Comparison of ENCODE assay signal across 18 cellular contexts in the genomic region with DNA sequence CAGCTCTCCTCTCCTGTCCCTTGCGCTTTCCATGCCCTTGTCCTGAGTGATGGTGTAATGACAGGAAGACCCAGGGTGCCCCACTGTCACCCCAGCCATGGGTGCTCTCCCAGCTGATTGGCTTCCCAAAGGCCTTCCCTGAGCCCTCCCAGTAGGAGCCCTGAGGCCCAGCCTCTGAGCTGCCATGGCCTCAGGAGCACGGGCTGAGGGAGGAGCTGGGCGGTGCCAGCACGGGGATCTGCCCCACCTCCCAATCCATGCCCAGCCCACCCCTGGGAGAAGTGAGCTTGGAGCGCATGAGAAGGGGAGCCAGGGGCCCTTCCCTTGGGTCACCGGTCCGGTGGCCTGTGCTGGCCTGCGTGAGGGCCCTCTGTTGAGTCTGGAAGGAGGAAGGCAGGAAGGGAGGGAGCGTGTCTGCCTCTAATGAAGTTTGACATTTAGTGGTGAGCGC. TPM values are rescaled to one million over a fixed set of nuclear protein-coding genes. Genes with fewer than 3 reads are reported as not detected.
DNase-seq lines count a peak whose midpoint lies in the region; ATAC-seq and TF ChIP-seq lines count a peak whose summit lies in the region.
"Had no signal": no experiment of that assay in that cellular context is flagged by ENCODE, and none has a peak within 500 bp of the region (broad histone marks: within the 10 kb centered on the region; RNA-seq: fewer than 3 reads in every experiment).

No MANE protein-coding gene starts in this region.

- H3K4me1 ChIP-seq in left ventricle myocardium inferior (peaks cover 59% of the 10 kb centered on the region), upper lobe of right lung (no peaks in the 10 kb centered on the region)

- no peaks in the 10 kb centered on the region for H3K27me3 Mint-ChIP-seq in T-helper 17 cell
- H3K27me3 Mint-ChIP-seq: activated naive CD8-positive, alpha-beta T cell treated with anti-CD3 and anti-CD28 coated beads, Interleukin-2, amount 50 U/mL, for 24 hours had no signal

- H3K4me3 ChIP-seq in left ventricle myocardium inferior (no peak overlapping the region), upper lobe of right lung (no peak overlapping the region)
- H3K4me3 ChIP-seq: heart left ventricle had no signal

- intact Hi-C loops in left cardiac atrium (cut with DNase I) (no loop called here), left ventricle myocardium inferior (cut with micrococcal nuclease) (no loop called here), upper lobe of right lung (cut with DNase I) (no loop called here)

- peaks cover 9% of the 10 kb centered on the region for H3K36me3 Mint-ChIP-seq in T-helper 17 cell (ENCODE audit: low read depth)

- H3K4me1 Mint-ChIP-seq in T-helper 17 cell: peaks cover 8% of the 10 kb centered on the region
- H3K4me1 Mint-ChIP-seq: activated naive CD8-positive, alpha-beta T cell treated with anti-CD3 and anti-CD28 coated beads, Interleukin-2, amount 50 U/mL, for 24 hours had no signal

- H3K9me3 ChIP-seq in left ventricle myocardium inferior (replicated peaks) (no peaks in the 10 kb centered on the region), T-helper 17 cell (ENCODE audit: control insufficient read depth, low read length, poor library complexity, severe bottlenecking) (no peaks in the 10 kb centered on the region), upper lobe of right lung (no peaks in the 10 kb centered on the region)
- H3K9me3 ChIP-seq: heart left ventricle, neutrophil had no signal

- H3K27me3 ChIP-seq in left ventricle myocardium inferior (ENCODE audit: low read depth): no peaks in the 10 kb centered on the region
- H3K27me3 ChIP-seq in upper lobe of right lung: no peaks in the 10 kb centered on the region
- H3K27me3 ChIP-seq: heart left ventricle, neutrophil had no signal

- TF ChIP-seq CTCF in left ventricle myocardium inferior (IDR thresholded peaks at IDR 0.05; ENCODE audit: borderline replicate concordance) (no peak), upper lobe of right lung (IDR thresholded peaks at IDR 0.05) (no peak)

- peak; percentile 4 to 17 for ATAC-seq in left cardiac atrium
- no peak for ATAC-seq in T-helper 17 cell
- no peak for ATAC-seq in upper lobe of right lung
- ATAC-seq in GM21717 (IDR thresholded peaks at IDR 0.05; ENCODE audit: unreplicated experiment): no peak
- ATAC-seq: activated naive CD8-positive, alpha-beta T cell treated with anti-CD3 and anti-CD28 coated beads, Interleukin-2, amount 50 U/mL, for 24 hours had no signal

- H3K27ac ChIP-seq in left ventricle myocardium inferior (replicated peaks): no peak overlapping the region
- no peak overlapping the region for H3K27ac ChIP-seq in upper lobe of right lung
- H3K27ac ChIP-seq: neutrophil had no signal

- H3K27ac Mint-ChIP-seq in T-helper 17 cell: no peak overlapping the region
- H3K27ac Mint-ChIP-seq: activated naive CD8-positive, alpha-beta T cell treated with anti-CD3 and anti-CD28 coated beads, Interleukin-2, amount 50 U/mL, for 24 hours had no signal

- H3K36me3 ChIP-seq in left ventricle myocardium inferior (peaks cover 47% of the 10 kb centered on the region), upper lobe of right lung (peaks cover 95% of the 10 kb centered on the region)

- peak overlapping the region; percentile 71 for H3K4me3 Mint-ChIP-seq in T-helper 17 cell
- H3K4me3 Mint-ChIP-seq: activated naive CD8-positive, alpha-beta T cell treated with anti-CD3 and anti-CD28 coated beads, Interleukin-2, amount 50 U/mL, for 24 hours had no signal

- no peak for DNase-seq in left cardiac atrium
- no peak for DNase-seq in left ventricle myocardium inferior
- peak in 1 of 3 donors; percentile 3 for DNase-seq in T-helper 17 cell
- peak; percentile 15 for DNase-seq in left kidney (ENCODE audit: low read depth, low spot score)
- peak; percentile 57 for DNase-seq in upper lobe of right lung
- DNase-seq in GDM1 (lab: John Stamatoyannopoulos, UW): no peak
- no peak for DNase-seq in SKM-1 treated with dmso at 0.1 percent for 144 hours (lab: John Stamatoyannopoulos, UW; ENCODE audit: unreplicated experiment)
- DNase-seq: activated CD4-positive, alpha-beta T cell treated with anti-CD3 and anti-CD28 coated beads, Interleukin-2, amount 50 U/mL, for 4 hours; activated naive CD8-positive, alpha-beta T cell treated with anti-CD3 and anti-CD28 coated beads, Interleukin-2, amount 50 U/mL, for 24 hours; KG1; NCI-H1048; NCI-H69; stimulated activated CD4-positive, alpha-beta T cell treated with anti-CD3 and anti-CD28 coated beads, Interleukin-4, amount 100 ng/mL, for 1 hour had no signal

RNA-seq across cellular contexts. Expression of gene GBX1, which starts 28.4 kb away (rescaled TPM):
- under 1 TPM in 1 of 2 donors, not detected in 1; 0.56 TPM for total RNA-seq in left cardiac atrium
- 1.9 TPM for total RNA-seq in left ventricle myocardium inferior
- total RNA-seq in T-helper 17 cell: not detected
- total RNA-seq in upper lobe of right lung: not detected
- total RNA-seq: bronchial epithelial cell, Daoy had no signal

RNA-seq across cellular contexts. Expression of gene ASB10, which starts 48.0 kb away (rescaled TPM):
- total RNA-seq in left cardiac atrium (10 to 100 TPM in 1 of 2 donors, 1 to 10 TPM in 1; 8.2 to 12.8 TPM), left ventricle myocardium inferior (35.4 TPM), T-helper 17 cell (not detected), upper lobe of right lung (not detected)
- total RNA-seq: bronchial epithelial cell, Daoy had no signal

RNA-seq across cellular contexts. Expression of gene AGAP3, which starts 52.8 kb away (rescaled TPM):
- total RNA-seq in left cardiac atrium (10 to 100 TPM; 53.0 to 61.5 TPM), left ventricle myocardium inferior (51.0 TPM), T-helper 17 cell (10 to 100 TPM; 45.6 to 53.0 TPM), upper lobe of right lung (152 TPM)

RNA-seq across cellular contexts. Expression of gene TMUB1, which starts 55.8 kb away (rescaled TPM):
- total RNA-seq in left cardiac atrium (10 to 100 TPM; 36.3 to 37.9 TPM), left ventricle myocardium inferior (30.1 TPM), T-helper 17 cell (10 to 100 TPM; 46.6 to 52.4 TPM), upper lobe of right lung (36.3 TPM)

RNA-seq across cellular contexts. Expression of gene FASTK, which starts 58.5 kb away (rescaled TPM):
- total RNA-seq in left cardiac atrium (10 to 100 TPM; 62.9 to 73.2 TPM), left ventricle myocardium inferior (75.7 TPM), T-helper 17 cell (10 to 100 TPM; 67.7 to 82.2 TPM), upper lobe of right lung (54.2 TPM)

Comparison
In these comparisons a context has a peak if more than half of its experiments do, and no peak if none do; other contexts are left out.
1. ATAC-seq: peak in left cardiac atrium (2 of 2); none in T-helper 17 cell (single experiment), upper lobe of right lung (single experiment) and GM21717 (single experiment).
2. DNase-seq: peak in left kidney (single experiment) and upper lobe of right lung (single experiment); none in left cardiac atrium (single experiment), left ventricle myocardium inferior (single experiment), GDM1 (single experiment) and SKM-1 treated with dmso at 0.1 percent for 144 hours (single experiment).